8 cellular contexts compared by ENCODE assay signal in genomic region chr6:54717849-54718455, GRCh38.
A peak's percentile ranks its signal among the peaks of the same experiment; 100 is the strongest.
DNase-seq lines count a peak whose midpoint lies in the region; ATAC-seq, FAIRE-seq and TF ChIP-seq lines count a peak whose summit lies in the region.

No MANE protein-coding gene starts in this region.

- no peak for TF ChIP-seq POLR2A in A549 (IDR thresholded peaks at IDR 0.05; ENCODE audit: low read length)

- 30% methylated on average over 5 of the region's 5 CpGs for WGBS in A549 (ENCODE audit: missing lambda C conversion rate)
- WGBS in liver, result 45% methylated on average over 5 of the region's 5 CpGs

- H3K4me1 ChIP-seq in A549 (no peaks in the 10 kb centered on the region), liver (ENCODE audit: control insufficient read depth in 4 of 4, insufficient read depth in 4 of 4, low read length in 3 of 4) (peaks cover 2 to 13% (median 7%) of the 10 kb centered on the region in 4 donors)

- H3K27me3 Mint-ChIP-seq in T-helper 2 cell treated with Interferon-gamma antibody and Interleukin-4, amounts not matched to agents 5 μg/mL and 100 μg/mL, for 36 hours (ENCODE audit: low read depth), result no peaks in the 10 kb centered on the region

- no peaks in the 10 kb centered on the region for H3K4me1 Mint-ChIP-seq in T-helper 2 cell treated with Interferon-gamma antibody and Interleukin-4, amounts not matched to agents 5 μg/mL and 100 μg/mL, for 36 hours (ENCODE audit: low read depth)

- H3K9me3 Mint-ChIP-seq in T-helper 2 cell treated with Interferon-gamma antibody and Interleukin-4, amounts not matched to agents 5 μg/mL and 100 μg/mL, for 36 hours, result no peaks in the 10 kb centered on the region

- H3K9ac ChIP-seq in liver (ENCODE audit: low read depth in 1 of 2, low read length in 2 of 2), result no peak overlapping the region

- TF ChIP-seq CTCF in A549 (IDR thresholded peaks at IDR 0.05), result peak; percentile 60
- TF ChIP-seq CTCF in GM12873 (IDR thresholded peaks at IDR 0.05; ENCODE audit: insufficient read depth, low read depth, low read length, missing control alignments), result peak; percentile 81
- peak; percentile 79 for TF ChIP-seq CTCF in liver (IDR thresholded peaks at IDR 0.05; ENCODE audit: low read depth, low read length, missing input control)

- no peaks in the 10 kb centered on the region for H3K27me3 ChIP-seq in liver (ENCODE audit: control insufficient read depth in 4 of 4, insufficient read depth in 4 of 4, low read length in 3 of 4)

- peak in 1 of 2 experiments; percentile 76; a peak in 3 of 6 replicates for ATAC-seq in A549
- peak; percentile 79 for ATAC-seq in HG02642 (IDR thresholded peaks at IDR 0.05; ENCODE audit: poor library complexity, unreplicated experiment)

- no peak overlapping the region for H3K27ac Mint-ChIP-seq in T-helper 2 cell treated with Interferon-gamma antibody and Interleukin-4, amounts not matched to agents 5 μg/mL and 100 μg/mL, for 36 hours

- DNase-seq in A549 (ENCODE audit: low read depth in 1 of 2, low spot score in 1 of 2) (peak; percentile 15 to 48), NCI-H1048 (lab: John Stamatoyannopoulos, UW) (peak; percentile 64), cerebellar cortex (ENCODE audit: low spot score) (peak; percentile 65)
- peak; percentile 8 for DNase-seq in T-helper 2 cell treated with Interferon-gamma antibody and Interleukin-4, amounts not matched to agents 5 μg/mL and 100 μg/mL, for 36 hours (ENCODE audit: low spot score)
- peak; percentile 21 for DNase-seq in stimulated activated CD8-positive, alpha-beta memory T cell treated with anti-CD3 and anti-CD28 coated beads, Interleukin-7, amount 100 ng/mL, for 24 hours (ENCODE audit: low read depth)

- FAIRE-seq in A549 (lab: Jason Lieb, UNC), result no peak

- POLR2A ChIA-PET in A549 (lab: Yijun Ruan, JAX), result no interaction called here

- CTCF ChIA-PET in A549 (lab: Yijun Ruan, JAX), result interaction anchor here (0.5 to 2.8 kb wide), 17 partner anchors 9 to 731 kb away, joined by 3 to 15 read pairs (median 4); no protein-coding TSS in a partner anchor

- TF ChIP-seq EP300 in A549 (IDR thresholded peaks at IDR 0.05), result no peak

- no peak overlapping the region for H3K27ac ChIP-seq in A549
- H3K27ac ChIP-seq in liver (ENCODE audit: low read depth in 1 of 2, low read length in 2 of 2), result no peak overlapping the region

- H3K36me3 Mint-ChIP-seq in T-helper 2 cell treated with Interferon-gamma antibody and Interleukin-4, amounts not matched to agents 5 μg/mL and 100 μg/mL, for 36 hours (ENCODE audit: low read depth), result no peaks in the 10 kb centered on the region

- no peak overlapping the region for H3K4me3 ChIP-seq in A549
- H3K4me3 ChIP-seq in liver (ENCODE audit: low read depth in 1 of 3, low read length in 3 of 3), result no peak overlapping the region

- TF ChIP-seq RAD21 in A549 (conservative IDR thresholded peaks at IDR 0.05 in 1 of 2, IDR thresholded peaks at IDR 0.05 in 1 of 2) (peak; percentile 53 to 55), liver (IDR thresholded peaks at IDR 0.05) (peak; percentile 62 to 76)

- no peak overlapping the region for H3K4me3 Mint-ChIP-seq in T-helper 2 cell treated with Interferon-gamma antibody and Interleukin-4, amounts not matched to agents 5 μg/mL and 100 μg/mL, for 36 hours

- no peak overlapping the region for H3K4me2 ChIP-seq in A549

- H3K9me3 ChIP-seq in A549 (no peaks in the 10 kb centered on the region), liver (ENCODE audit: control insufficient read depth in 4 of 4, low read length in 3 of 4) (no peaks in the 10 kb centered on the region)

- no peaks in the 10 kb centered on the region for H3K36me3 ChIP-seq in liver (ENCODE audit: control insufficient read depth in 4 of 4, insufficient read depth in 3 of 4, low read depth in 1 of 4, low read length in 3 of 4)

TF ChIP-seq in A549, 52 proteins besides CTCF, POLR2A, EP300 and RAD21:
- TF ChIP-seq PHF8 (IDR thresholded peaks at IDR 0.05; ENCODE audit: borderline replicate concordance, low read depth) (no peak), SMC3 (IDR thresholded peaks at IDR 0.05) (peak; percentile 69), CEBPB (IDR thresholded peaks at IDR 0.05) (no peak), RARB (CRISPR knock-in tag; IDR thresholded peaks at IDR 0.05) (no peak), JUN (IDR thresholded peaks at IDR 0.05) (no peak), ESRRA (IDR thresholded peaks at IDR 0.05; ENCODE audit: borderline replicate concordance, low read length) (no peak), FOXS1 (CRISPR knock-in tag; IDR thresholded peaks at IDR 0.05) (no peak), TP53 (CRISPR knock-in tag; IDR thresholded peaks at IDR 0.05) (no peak)

TF ChIP-seq in liver, 16 proteins besides CTCF, POLR2A, EP300 and RAD21:
- TF ChIP-seq MAX (IDR thresholded peaks at IDR 0.05) (no peak), NR2F2 (IDR thresholded peaks at IDR 0.05) (no peak)
TF ChIP-seq in liver: peak in this region for 0.

Comparison
In these comparisons a context has a peak if more than half of its experiments do, and no peak if none do; other contexts are left out.
1. DNase-seq: peak in every context shown above with its lines; median percentile 65 in cerebellar cortex; 64 in NCI-H1048; 32 in A549; 21 in stimulated activated CD8-positive, alpha-beta memory T cell treated with anti-CD3 and anti-CD28 coated beads, Interleukin-7, amount 100 ng/mL, for 24 hours; 8 in T-helper 2 cell treated with Interferon-gamma antibody and Interleukin-4, amounts not matched to agents 5 μg/mL and 100 μg/mL, for 36 hours.